ENCODE assay signal across 8 cellular contexts in the genomic region with DNA sequence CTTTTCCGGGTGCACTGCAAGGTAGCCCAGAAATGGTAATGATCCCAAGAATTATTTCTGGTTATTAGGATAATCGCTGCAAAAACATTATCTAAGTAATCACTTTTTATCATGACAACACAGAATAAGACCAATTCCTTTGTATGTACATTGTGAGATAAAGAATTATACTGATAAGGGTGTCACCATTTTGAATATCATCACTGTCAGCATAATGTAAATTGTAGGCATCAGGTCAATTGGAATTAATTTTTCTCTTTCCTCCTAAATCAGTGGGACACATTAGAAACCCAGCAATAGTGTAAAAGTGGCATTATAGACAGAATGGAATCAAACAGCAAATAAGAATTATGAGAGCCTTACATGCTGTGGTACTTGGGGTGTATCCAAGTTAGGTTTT.
"Had no signal": no experiment of that assay in that cellular context is flagged by ENCODE, and none has a peak within 500 bp of the region (broad histone marks: within the 10 kb centered on the region; RNA-seq: fewer than 3 reads in every experiment).

No MANE protein-coding gene starts in this region.

- DNase-seq: GDM1, GF-D8 had no signal

- H3K4me3 ChIP-seq: GM12878 had no signal

- FAIRE-seq: G401.6, GM12878, GM12891, GM12892, GM18507, GM19239 had no signal

- ATAC-seq: GM12878 had no signal
